ENCODE assay signal across 38 cellular contexts in genomic region chr2:211985393-211985792, GRCh38.
"Had no signal": no experiment of that assay in that cellular context is flagged by ENCODE, and none has a peak within 500 bp of the region (broad histone marks: within the 10 kb centered on the region; RNA-seq: fewer than 3 reads in every experiment).

No MANE protein-coding gene starts in this region.

- H3K4me1 Mint-ChIP-seq: activated CD4-positive, alpha-beta memory T cell treated with anti-CD3 and anti-CD28 coated beads, Interleukin-2, amount 10 ng/mL, durations not matched to agents 7 days and 5 days; activated CD4-positive, alpha-beta T cell treated with anti-CD3 and anti-CD28 coated beads for 36 hours; activated CD4-positive, alpha-beta T cell treated with anti-CD3 and anti-CD28 coated beads, Interleukin-2, amount 10 ng/mL, durations not matched to agents 7 days and 5 days; activated CD8-positive, alpha-beta memory T cell treated with anti-CD3 and anti-CD28 coated beads, Interleukin-2, amount 10 ng/mL, durations not matched to agents 7 days and 5 days; activated naive CD4-positive, alpha-beta T cell treated with anti-CD3 and anti-CD28 coated beads, Interleukin-2, amount 10 ng/mL, durations not matched to agents 7 days and 5 days; activated naive CD4-positive, alpha-beta T cell treated with anti-CD3 and anti-CD28 coated beads, Interleukin-2, amount 50 U/mL, for 24 hours; activated naive CD8-positive, alpha-beta T cell treated with anti-CD3 and anti-CD28 coated beads, Interleukin-2, amount 10 ng/mL, durations not matched to agents 7 days and 5 days; activated naive CD8-positive, alpha-beta T cell treated with anti-CD3 and anti-CD28 coated beads, Interleukin-2, amount 50 U/mL, for 24 hours; central memory CD8-positive, alpha-beta T cell had no signal

- DNase-seq: activated CD4-positive, alpha-beta memory T cell treated with anti-CD3 and anti-CD28 coated beads, Interleukin-2, amount 10 ng/mL, durations not matched to agents 7 days and 5 days; activated CD4-positive, alpha-beta T cell treated with anti-CD3 and anti-CD28 coated beads for 1 hour; activated CD4-positive, alpha-beta T cell treated with anti-CD3 and anti-CD28 coated beads for 36 hours; activated CD4-positive, alpha-beta T cell treated with anti-CD3 and anti-CD28 coated beads for 48 hours; activated CD4-positive, alpha-beta T cell treated with anti-CD3 and anti-CD28 coated beads, Interleukin-2, amount 10 ng/mL, durations not matched to agents 7 days and 5 days; activated CD4-positive, alpha-beta T cell treated with anti-CD3 and anti-CD28 coated beads, Interleukin-2, amount 50 U/mL, for 48 hours; activated CD4-positive, CD25-positive, alpha-beta regulatory T cell; activated CD8-positive, alpha-beta memory T cell treated with anti-CD3 and anti-CD28 coated beads for 24 hours; activated CD8-positive, alpha-beta memory T cell treated with anti-CD3 and anti-CD28 coated beads, Interleukin-2, amount 10 ng/mL, durations not matched to agents 7 days and 5 days; activated CD8-positive, alpha-beta memory T cell treated with anti-CD3 and anti-CD28 coated beads, Interleukin-2, amount 50 U/mL, for 48 hours; activated CD8-positive, alpha-beta T cell treated with anti-CD3 and anti-CD28 coated beads, Interleukin-2, amount 10 ng/mL, durations not matched to agents 7 days and 5 days; activated effector memory CD4-positive, alpha-beta T cell treated with Interleukin-2 at 50 U/mL for 16 hours; activated gamma-delta T cell; activated naive CD4-positive, alpha-beta T cell treated with anti-CD3 and anti-CD28 coated beads, Interleukin-2, amount 10 ng/mL, durations not matched to agents 7 days and 5 days; activated naive CD4-positive, alpha-beta T cell treated with Interleukin-2 at 50 U/mL for 16 hours; activated naive CD8-positive, alpha-beta T cell treated with anti-CD3 and anti-CD28 coated beads, Interleukin-2, amount 10 ng/mL, durations not matched to agents 7 days and 5 days; activated naive CD8-positive, alpha-beta T cell treated with anti-CD3 and anti-CD28 coated beads, Interleukin-2, amount 50 U/mL, for 24 hours; activated T-cell treated with anti-CD3 and anti-CD28 coated beads, Interleukin-2, amount 50 U/mL, for 24 hours; activated T-cell treated with anti-CD3 and anti-CD28 coated beads, Interleukin-2, amount 50 U/mL, for 48 hours; amygdala; anterior cingulate cortex; caudate nucleus; cerebellar nuclear complex; T-helper 1 cell; T-helper 2 cell; T-helper 9 cell had no signal

- H3K4me3 Mint-ChIP-seq: activated CD4-positive, alpha-beta memory T cell treated with anti-CD3 and anti-CD28 coated beads, Interleukin-2, amount 10 ng/mL, durations not matched to agents 7 days and 5 days; activated CD4-positive, alpha-beta T cell treated with anti-CD3 and anti-CD28 coated beads for 36 hours; activated CD4-positive, alpha-beta T cell treated with anti-CD3 and anti-CD28 coated beads, Interleukin-2, amount 10 ng/mL, durations not matched to agents 7 days and 5 days; activated CD8-positive, alpha-beta memory T cell treated with anti-CD3 and anti-CD28 coated beads, Interleukin-2, amount 10 ng/mL, durations not matched to agents 7 days and 5 days; activated CD8-positive, alpha-beta T cell treated with anti-CD3 and anti-CD28 coated beads, Interleukin-2, amount 10 ng/mL, durations not matched to agents 7 days and 5 days; activated naive CD4-positive, alpha-beta T cell treated with anti-CD3 and anti-CD28 coated beads, Interleukin-2, amount 10 ng/mL, durations not matched to agents 7 days and 5 days; activated naive CD4-positive, alpha-beta T cell treated with anti-CD3 and anti-CD28 coated beads, Interleukin-2, amount 50 U/mL, for 24 hours; activated naive CD8-positive, alpha-beta T cell; activated naive CD8-positive, alpha-beta T cell treated with anti-CD3 and anti-CD28 coated beads, Interleukin-2, amount 10 ng/mL, durations not matched to agents 7 days and 5 days; activated naive CD8-positive, alpha-beta T cell treated with anti-CD3 and anti-CD28 coated beads, Interleukin-2, amount 50 U/mL, for 24 hours; activated T-cell treated with anti-CD3 and anti-CD28 coated beads, Interleukin-2, amount 50 U/mL, for 24 hours; brain; central memory CD8-positive, alpha-beta T cell; T-helper 1 cell treated with Interleukin-12 subunit alpha and Interleukin-12 subunit beta and Interleukin-4 antibody, amounts not matched to agents 30 μg/mL and 1 μg/mL, for 36 hours; T-helper 2 cell treated with Interferon-gamma antibody and Interleukin-4, amounts not matched to agents 5 μg/mL and 100 μg/mL, for 36 hours had no signal

- H3K36me3 Mint-ChIP-seq: activated CD8-positive, alpha-beta memory T cell treated with anti-CD3 and anti-CD28 coated beads, Interleukin-2, amount 10 ng/mL, durations not matched to agents 7 days and 5 days; activated naive CD4-positive, alpha-beta T cell treated with anti-CD3 and anti-CD28 coated beads, Interleukin-2, amount 10 ng/mL, durations not matched to agents 7 days and 5 days; activated naive CD4-positive, alpha-beta T cell treated with anti-CD3 and anti-CD28 coated beads, Interleukin-2, amount 50 U/mL, for 24 hours; activated naive CD8-positive, alpha-beta T cell; activated naive CD8-positive, alpha-beta T cell treated with anti-CD3 and anti-CD28 coated beads, Interleukin-2, amount 10 ng/mL, durations not matched to agents 7 days and 5 days; brain had no signal

- FAIRE-seq: bronchial epithelial cell had no signal

- H3K27ac Mint-ChIP-seq: activated CD4-positive, alpha-beta memory T cell treated with anti-CD3 and anti-CD28 coated beads, Interleukin-2, amount 10 ng/mL, durations not matched to agents 7 days and 5 days; activated CD4-positive, alpha-beta T cell treated with anti-CD3 and anti-CD28 coated beads for 36 hours; activated CD4-positive, alpha-beta T cell treated with anti-CD3 and anti-CD28 coated beads, Interleukin-2, amount 10 ng/mL, durations not matched to agents 7 days and 5 days; activated CD8-positive, alpha-beta memory T cell treated with anti-CD3 and anti-CD28 coated beads, Interleukin-2, amount 10 ng/mL, durations not matched to agents 7 days and 5 days; activated CD8-positive, alpha-beta T cell treated with anti-CD3 and anti-CD28 coated beads, Interleukin-2, amount 10 ng/mL, durations not matched to agents 7 days and 5 days; activated naive CD4-positive, alpha-beta T cell treated with anti-CD3 and anti-CD28 coated beads, Interleukin-2, amount 10 ng/mL, durations not matched to agents 7 days and 5 days; activated naive CD4-positive, alpha-beta T cell treated with anti-CD3 and anti-CD28 coated beads, Interleukin-2, amount 50 U/mL, for 24 hours; activated naive CD8-positive, alpha-beta T cell; activated naive CD8-positive, alpha-beta T cell treated with anti-CD3 and anti-CD28 coated beads, Interleukin-2, amount 10 ng/mL, durations not matched to agents 7 days and 5 days; activated naive CD8-positive, alpha-beta T cell treated with anti-CD3 and anti-CD28 coated beads, Interleukin-2, amount 50 U/mL, for 24 hours; activated T-cell treated with anti-CD3 and anti-CD28 coated beads, Interleukin-2, amount 50 U/mL, for 24 hours; activated T-helper 2 cell treated with anti-CD3 and anti-CD28 coated beads, Interferon-gamma antibody, Interleukin-2, Interleukin-4, amounts not matched to agents 10 μg/mL and 5 μg/mL and 100 μg/mL, durations not matched to agents 14 hours and 24 hours and 36 hours; brain; T-helper 1 cell treated with Interleukin-12 subunit alpha and Interleukin-12 subunit beta and Interleukin-4 antibody, amounts not matched to agents 30 μg/mL and 1 μg/mL, for 36 hours; T-helper 2 cell treated with Interferon-gamma antibody and Interleukin-4, amounts not matched to agents 5 μg/mL and 100 μg/mL, for 36 hours had no signal

- H3K36me3 ChIP-seq: ascending aorta, cardiac muscle cell had no signal

- H3K4me3 ChIP-seq: ascending aorta, cardiac muscle cell had no signal

- ATAC-seq: activated CD4-positive, alpha-beta T cell treated with anti-CD3 and anti-CD28 coated beads for 36 hours; activated CD4-positive, CD25-positive, alpha-beta regulatory T cell treated with anti-CD3 and anti-CD28 coated beads, Interleukin-2, amount 50 U/mL, for 24 hours; activated CD8-positive, alpha-beta memory T cell treated with anti-CD3 and anti-CD28 coated beads, Interleukin-2, amount 10 ng/mL, durations not matched to agents 7 days and 5 days; activated CD8-positive, alpha-beta T cell treated with anti-CD3 and anti-CD28 coated beads, Interleukin-2, amount 10 ng/mL, durations not matched to agents 7 days and 5 days; activated naive CD8-positive, alpha-beta T cell treated with anti-CD3 and anti-CD28 coated beads, Interleukin-2, amount 50 U/mL, for 24 hours had no signal

- H3K9me3 Mint-ChIP-seq: activated CD4-positive, alpha-beta T cell treated with anti-CD3 and anti-CD28 coated beads, Interleukin-2, amount 10 ng/mL, durations not matched to agents 7 days and 5 days; activated naive CD4-positive, alpha-beta T cell treated with anti-CD3 and anti-CD28 coated beads, Interleukin-2, amount 10 ng/mL, durations not matched to agents 7 days and 5 days; activated naive CD4-positive, alpha-beta T cell treated with anti-CD3 and anti-CD28 coated beads, Interleukin-2, amount 50 U/mL, for 24 hours; activated naive CD8-positive, alpha-beta T cell treated with anti-CD3 and anti-CD28 coated beads, Interleukin-2, amount 10 ng/mL, durations not matched to agents 7 days and 5 days; activated naive CD8-positive, alpha-beta T cell treated with anti-CD3 and anti-CD28 coated beads, Interleukin-2, amount 50 U/mL, for 24 hours; activated T-helper 2 cell treated with anti-CD3 and anti-CD28 coated beads, Interferon-gamma antibody, Interleukin-2, Interleukin-4, amounts not matched to agents 10 μg/mL and 5 μg/mL and 100 μg/mL, durations not matched to agents 14 hours and 24 hours and 36 hours; brain; T-helper 1 cell treated with Interleukin-12 subunit alpha and Interleukin-12 subunit beta and Interleukin-4 antibody, amounts not matched to agents 30 μg/mL and 1 μg/mL, for 36 hours; T-helper 2 cell treated with Interferon-gamma antibody and Interleukin-4, amounts not matched to agents 5 μg/mL and 100 μg/mL, for 36 hours had no signal

- H3K9me3 ChIP-seq: ascending aorta had no signal

- H3K4me1 ChIP-seq: ascending aorta had no signal

- H3K27ac ChIP-seq: ascending aorta, cardiac muscle cell, VCaP had no signal

- H3K27me3 Mint-ChIP-seq: activated CD4-positive, alpha-beta memory T cell treated with anti-CD3 and anti-CD28 coated beads, Interleukin-2, amount 10 ng/mL, durations not matched to agents 7 days and 5 days; activated CD4-positive, alpha-beta T cell treated with anti-CD3 and anti-CD28 coated beads for 36 hours; activated CD4-positive, alpha-beta T cell treated with anti-CD3 and anti-CD28 coated beads, Interleukin-2, amount 10 ng/mL, durations not matched to agents 7 days and 5 days; activated CD8-positive, alpha-beta memory T cell treated with anti-CD3 and anti-CD28 coated beads, Interleukin-2, amount 10 ng/mL, durations not matched to agents 7 days and 5 days; activated naive CD4-positive, alpha-beta T cell treated with anti-CD3 and anti-CD28 coated beads, Interleukin-2, amount 10 ng/mL, durations not matched to agents 7 days and 5 days; activated naive CD4-positive, alpha-beta T cell treated with anti-CD3 and anti-CD28 coated beads, Interleukin-2, amount 50 U/mL, for 24 hours; activated naive CD8-positive, alpha-beta T cell; activated naive CD8-positive, alpha-beta T cell treated with anti-CD3 and anti-CD28 coated beads, Interleukin-2, amount 10 ng/mL, durations not matched to agents 7 days and 5 days; activated naive CD8-positive, alpha-beta T cell treated with anti-CD3 and anti-CD28 coated beads, Interleukin-2, amount 50 U/mL, for 24 hours; activated T-cell treated with anti-CD3 and anti-CD28 coated beads, Interleukin-2, amount 50 U/mL, for 24 hours; brain; central memory CD8-positive, alpha-beta T cell had no signal

- H3K27me3 ChIP-seq: ascending aorta, cardiac muscle cell had no signal
